ENCODE assay signal across 2 cellular contexts in genomic region chr4:99947190-99947578, GRCh38.
TF ChIP-seq lines count a peak whose summit lies in the region.

No MANE protein-coding gene starts in this region.

TF ChIP-seq in HCT116, 20 proteins besides CTCF, POLR2A, EP300 and RAD21 (continued from another document):
- no peak for TF ChIP-seq REST (IDR thresholded peaks at IDR 0.05; ENCODE audit: low read depth)
- TF ChIP-seq EZH2phosphoT487 (IDR thresholded peaks at IDR 0.05; ENCODE audit: borderline replicate concordance) = no peak

TF ChIP-seq in WTC11, 78 proteins besides CTCF, POLR2A, EP300 and RAD21 (continued from another document):
- peak; percentile 80 for TF ChIP-seq ZNF425 (CRISPR knock-in tag; conservative IDR thresholded peaks at IDR 0.05)
- TF ChIP-seq GTF2I (CRISPR knock-in tag; conservative IDR thresholded peaks at IDR 0.05) = no peak
